Comparison of ENCODE assay signal across 10 cellular contexts in the genomic region with DNA sequence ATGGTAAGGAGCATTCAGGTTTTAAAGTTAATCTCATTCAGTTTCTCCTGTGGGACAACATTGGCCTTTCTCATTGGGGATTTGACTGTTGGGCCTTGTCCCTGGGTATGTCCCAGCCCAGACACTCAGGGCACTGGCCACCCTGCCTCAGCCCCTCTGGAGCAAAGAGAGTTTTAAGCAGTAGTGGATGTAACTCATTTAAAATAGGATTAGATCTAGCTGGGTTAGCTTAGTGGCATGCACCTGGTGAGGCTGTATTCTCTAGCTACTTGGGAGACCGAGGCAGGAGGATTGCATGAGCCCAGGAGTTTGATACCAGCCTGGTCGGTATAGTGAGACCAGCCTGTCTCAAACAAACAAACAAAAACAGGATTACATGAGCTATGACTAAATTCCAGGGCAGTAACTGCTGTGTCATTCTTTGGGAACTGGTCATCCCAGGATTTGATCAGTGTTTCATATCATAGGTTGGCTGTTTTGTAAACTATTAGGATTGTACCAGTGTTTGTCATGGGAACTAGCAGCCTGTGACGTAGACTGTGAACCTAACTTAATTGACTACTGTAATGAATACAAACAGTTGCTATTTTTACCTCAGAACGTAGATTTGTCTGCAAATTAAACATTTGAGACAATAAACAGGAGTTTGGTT. TPM values are rescaled to one million over a fixed set of nuclear protein-coding genes. Genes with fewer than 3 reads are reported as not detected.
A peak's percentile ranks its signal among the peaks of the same experiment; 100 is the strongest.
DNase-seq lines count a peak whose midpoint lies in the region; ATAC-seq and TF ChIP-seq lines count a peak whose summit lies in the region.
"Had no signal": no experiment of that assay in that cellular context is flagged by ENCODE, and none has a peak within 500 bp of the region (broad histone marks: within the 10 kb centered on the region; RNA-seq: fewer than 3 reads in every experiment).

No MANE protein-coding gene starts in this region.

- H3K4me1 Mint-ChIP-seq in CD4-positive, alpha-beta T cell (ENCODE audit: low read depth), result peaks cover 98% of the 10 kb centered on the region
- H3K4me1 Mint-ChIP-seq in IgD-negative memory B cell, result peaks cover 37 to 60% (median 56%) of the 10 kb centered on the region in 3 donors

- dilution Hi-C loops in mammary epithelial cell (cut with HindIII; ENCODE audit: low sequenced_read_pairs), result no loop called here

- H3K9me3 ChIP-seq in CD4-positive, alpha-beta T cell (ENCODE audit: control insufficient read depth, low read length), result no peaks in the 10 kb centered on the region
- H3K9me3 ChIP-seq in mammary epithelial cell (replicated peaks; ENCODE audit: insufficient read depth, low read length), result no peaks in the 10 kb centered on the region

- DNase-seq in CD4-positive, alpha-beta T cell, result no peak
- DNase-seq in mammary epithelial cell (peak; percentile 76), myocyte (ENCODE audit: low read depth) (peak; percentile 63), Right ventricle myocardium inferior (ENCODE audit: missing footprints) (no peak), NCI-H1694 (lab: John Stamatoyannopoulos, UW) (no peak)
- no peak for DNase-seq in stimulated activated CD4-positive, alpha-beta T cell treated with anti-CD3 and anti-CD28 coated beads, Interleukin-4, amount 100 ng/mL, for 1 hour
- DNase-seq: aorta, Kasumi-1 had no signal

- H3K4me1 ChIP-seq in mammary epithelial cell (ENCODE audit: insufficient read depth, low read length), result peaks cover 16% of the 10 kb centered on the region

- H3K27ac ChIP-seq in CD4-positive, alpha-beta T cell (ENCODE audit: low read depth, low read length), result no peak overlapping the region
- peak overlapping the region; percentile 49 for H3K27ac ChIP-seq in mammary epithelial cell (ENCODE audit: insufficient read depth, low read depth, low read length)

- H3K9ac ChIP-seq in mammary epithelial cell (ENCODE audit: insufficient read depth, low read length), result no peak overlapping the region

- no peak for TF ChIP-seq CTCF in CD4-positive, alpha-beta T cell (IDR thresholded peaks at IDR 0.05)
- no peak for TF ChIP-seq CTCF in mammary epithelial cell (conservative IDR thresholded peaks at IDR 0.05 in 1 of 2, IDR thresholded peaks at IDR 0.05 in 1 of 2; ENCODE audit: extremely low read depth in 1 of 2, insufficient read depth in 1 of 2, low read depth in 1 of 2, low read length in 2 of 2)

- H3K27ac Mint-ChIP-seq in CD4-positive, alpha-beta T cell, result peak overlapping the region; percentile 90
- peak overlapping the region in 2 of 3 donors; percentile 55 to 80 for H3K27ac Mint-ChIP-seq in IgD-negative memory B cell

- no peak overlapping the region for H3K4me2 ChIP-seq in mammary epithelial cell (ENCODE audit: insufficient read depth, low read depth, low read length)

- intact Hi-C loops in CD4-positive, alpha-beta T cell (cut with DNase I, micrococcal nuclease), result no loop called here
- intact Hi-C loops in mammary epithelial cell (cut with micrococcal nuclease) (no loop called here), Right ventricle myocardium inferior (cut with DNase I) (no loop called here)

- H3K79me2 ChIP-seq in mammary epithelial cell (ENCODE audit: insufficient read depth, low read length), result peaks cover 73% of the 10 kb centered on the region

- no peak overlapping the region for H3K4me3 Mint-ChIP-seq in CD4-positive, alpha-beta T cell
- no peak overlapping the region for H3K4me3 Mint-ChIP-seq in IgD-negative memory B cell

- POLR2A ChIA-PET in CD4-positive, alpha-beta T cell (lab: Charles Lee), result interaction anchor here (0.6 to 13.0 kb wide), 4 partner anchors 8 to 152 kb away, joined by 3 to 213 read pairs (median 4); no protein-coding TSS in a partner anchor

- CTCF ChIA-PET in CD4-positive, alpha-beta T cell (lab: Charles Lee), result no interaction called here
- CTCF ChIA-PET in mammary epithelial cell (lab: Charles Lee; ENCODE audit: low non-redundant PET), result no interaction called here

- H3K36me3 Mint-ChIP-seq in CD4-positive, alpha-beta T cell (ENCODE audit: low read depth), result peaks cover 33% of the 10 kb centered on the region
- H3K36me3 Mint-ChIP-seq in IgD-negative memory B cell, result peaks cover 7% of the 10 kb centered on the region

- in situ Hi-C loops in mammary epithelial cell (cut with MboI; ENCODE audit: low sequenced_read_pairs in 2 of 2), result no loop called here

- no peaks in the 10 kb centered on the region for H4K20me1 ChIP-seq in mammary epithelial cell (ENCODE audit: insufficient read depth, low read length)

- BruUV-seq in mammary epithelial cell (replicated peaks; lab: Mats Ljungman, UMichigan), result no TSS peak

- no peaks in the 10 kb centered on the region for H3K27me3 Mint-ChIP-seq in CD4-positive, alpha-beta T cell
- H3K27me3 Mint-ChIP-seq in IgD-negative memory B cell, result no peaks in the 10 kb centered on the region

- H3K27me3 ChIP-seq in CD4-positive, alpha-beta T cell (ENCODE audit: control insufficient read depth, insufficient read depth, low read length), result no peaks in the 10 kb centered on the region
- no peaks in the 10 kb centered on the region for H3K27me3 ChIP-seq in mammary epithelial cell (ENCODE audit: insufficient read depth, low read length)

- H3K36me3 ChIP-seq in mammary epithelial cell (ENCODE audit: insufficient read depth, low read length), result no peaks in the 10 kb centered on the region

- H3K4me3 ChIP-seq in mammary epithelial cell (replicated peaks in 1 of 3; ENCODE audit: insufficient read depth in 1 of 3, low read depth in 2 of 3, low read length in 3 of 3), result no peak overlapping the region

- no peak for ATAC-seq in CD4-positive, alpha-beta T cell (ENCODE audit: poor library complexity)
- ATAC-seq in GM18861 (IDR thresholded peaks at IDR 0.05; ENCODE audit: unreplicated experiment), result no peak
- no peak for ATAC-seq in Right ventricle myocardium inferior

- H3K9me3 Mint-ChIP-seq in CD4-positive, alpha-beta T cell, result no peaks in the 10 kb centered on the region
- H3K9me3 Mint-ChIP-seq in IgD-negative memory B cell, result no peaks in the 10 kb centered on the region

- 90% methylated on average over 4 of the region's 4 CpGs for WGBS in mammary epithelial cell (ENCODE audit: low coverage, missing lambda C conversion rate)

- no peak overlapping the region for H2AFZ ChIP-seq in mammary epithelial cell (ENCODE audit: low read depth, low read length)

RNA-seq across cellular contexts. Expression of gene INPP4A, which starts 12.5 kb away (rescaled TPM):
- 10 to 100 TPM; 86.4 to 89.2 TPM for total RNA-seq in CD4-positive, alpha-beta T cell
- polyA plus RNA-seq in IgD-negative memory B cell, result 8.2 TPM
- 10 to 100 TPM; 26.3 to 36.5 TPM for total RNA-seq in mammary epithelial cell
- polyA plus RNA-seq in mammary epithelial cell, result 10.1 TPM
- polyA minus RNA-seq in mammary epithelial cell, result 25.8 TPM
- total RNA-seq in myocyte, result 21.7 and 22.0 TPM in 2 replicates
- 15.7 TPM for polyA plus RNA-seq in myocyte (2012)
- 14.7 TPM for total RNA-seq in Right ventricle myocardium inferior

Comparison
In these comparisons a context has a peak if more than half of its experiments do, and no peak if none do; other contexts are left out.
1. DNase-seq: peak in mammary epithelial cell (single experiment) and myocyte (single experiment); none in CD4-positive, alpha-beta T cell (0 of 10), stimulated activated CD4-positive, alpha-beta T cell treated with anti-CD3 and anti-CD28 coated beads, Interleukin-4, amount 100 ng/mL, for 1 hour (single experiment), Right ventricle myocardium inferior (single experiment) and NCI-H1694 (single experiment).